1 cellular context compared by ENCODE assay signal in genomic region chr19:47227347-47228167, GRCh38.
TF ChIP-seq lines count a peak whose summit lies in the region.

No MANE protein-coding gene starts in this region.

TF ChIP-seq in HepG2, 621 proteins besides CTCF, POLR2A, EP300 and RAD21 (continued from another document and continues in another):
- TF ChIP-seq EZH2 (conservative IDR thresholded peaks at IDR 0.05; ENCODE audit: low read depth, low read length) (no peak), ZBTB26 (CRISPR knock-in tag; IDR thresholded peaks at IDR 0.05; ENCODE audit: borderline replicate concordance) (no peak), NCOA5 (CRISPR knock-in tag; IDR thresholded peaks at IDR 0.05) (no peak), KLF11 (CRISPR knock-in tag; IDR thresholded peaks at IDR 0.05) (no peak), CENPX (CRISPR knock-in tag; IDR thresholded peaks at IDR 0.05) (no peak), HBP1 (CRISPR knock-in tag; IDR thresholded peaks at IDR 0.05; ENCODE audit: low read depth) (no peak), NFE2L1 (CRISPR knock-in tag; IDR thresholded peaks at IDR 0.05; ENCODE audit: borderline replicate concordance) (no peak), TARDBP (CRISPR knock-in tag; IDR thresholded peaks at IDR 0.05) (peak; percentile 63; the same call in 1 of the 2 replicates), SRSF1 (optimal IDR thresholded peaks at IDR 0.05; ENCODE audit: low read depth, low read length) (peak; percentile 50), CEBPG (CRISPR knock-in tag; IDR thresholded peaks at IDR 0.05) (peak; percentile 75), ZNF737 (CRISPR knock-in tag; IDR thresholded peaks at IDR 0.05; ENCODE audit: borderline replicate concordance) (no peak), KLF13 (CRISPR knock-in tag; IDR thresholded peaks at IDR 0.05) (no peak), ZNF577 (CRISPR knock-in tag; IDR thresholded peaks at IDR 0.05; ENCODE audit: borderline replicate concordance, low read depth) (no peak), ADNP (CRISPR knock-in tag; IDR thresholded peaks at IDR 0.05) (peak; percentile 85; the same call in 1 of the 2 replicates), ARID5B (CRISPR knock-in tag; IDR thresholded peaks at IDR 0.05) (peak; percentile 54; the same call in 1 of the 2 replicates), ZBTB10 (CRISPR knock-in tag; IDR thresholded peaks at IDR 0.05; ENCODE audit: borderline replicate concordance) (no peak; the same call in 1 of the 2 replicates), ZBTB3 (CRISPR knock-in tag; IDR thresholded peaks at IDR 0.05; ENCODE audit: borderline replicate concordance, low read depth) (no peak; the same call in 1 of the 2 replicates), ZNF782 (CRISPR knock-in tag; IDR thresholded peaks at IDR 0.05; ENCODE audit: borderline replicate concordance) (no peak), BCLAF1 (IDR thresholded peaks at IDR 0.05) (no peak), ZNF687 (CRISPR knock-in tag; IDR thresholded peaks at IDR 0.05) (peak; percentile 36; the same call in 1 of the 2 replicates), ZNF234 (CRISPR knock-in tag; conservative IDR thresholded peaks at IDR 0.05) (no peak), JUND (CRISPR knock-in tag; IDR thresholded peaks at IDR 0.05) (no peak), ZBED4 (CRISPR knock-in tag; IDR thresholded peaks at IDR 0.05; ENCODE audit: borderline replicate concordance) (peak; percentile 20; the same call in 1 of the 2 replicates), MYPOP (CRISPR knock-in tag; IDR thresholded peaks at IDR 0.05) (no peak), SIX1 (CRISPR knock-in tag; IDR thresholded peaks at IDR 0.05; ENCODE audit: borderline replicate concordance) (0 out of 2 replicates have a peak, but pooled peaks have one; percentile 8), SALL2 (CRISPR knock-in tag; IDR thresholded peaks at IDR 0.05) (peak; percentile 70), ZNF232 (CRISPR knock-in tag; IDR thresholded peaks at IDR 0.05; ENCODE audit: borderline replicate concordance) (no peak), ZBTB14 (CRISPR knock-in tag; IDR thresholded peaks at IDR 0.05) (no peak), GPN1 (CRISPR knock-in tag; IDR thresholded peaks at IDR 0.05; ENCODE audit: borderline replicate concordance) (no peak), NCOA1 (CRISPR knock-in tag; IDR thresholded peaks at IDR 0.05) (no peak), ARHGAP35 (CRISPR knock-in tag; IDR thresholded peaks at IDR 0.05; ENCODE audit: borderline replicate concordance) (no peak), MEF2D (CRISPR knock-in tag; IDR thresholded peaks at IDR 0.05) (no peak), ZFYVE20 (CRISPR knock-in tag; IDR thresholded peaks at IDR 0.05; ENCODE audit: borderline replicate concordance, low read depth) (no peak)
